ENCODE assay signal across 1 cellular context in the genomic region with DNA sequence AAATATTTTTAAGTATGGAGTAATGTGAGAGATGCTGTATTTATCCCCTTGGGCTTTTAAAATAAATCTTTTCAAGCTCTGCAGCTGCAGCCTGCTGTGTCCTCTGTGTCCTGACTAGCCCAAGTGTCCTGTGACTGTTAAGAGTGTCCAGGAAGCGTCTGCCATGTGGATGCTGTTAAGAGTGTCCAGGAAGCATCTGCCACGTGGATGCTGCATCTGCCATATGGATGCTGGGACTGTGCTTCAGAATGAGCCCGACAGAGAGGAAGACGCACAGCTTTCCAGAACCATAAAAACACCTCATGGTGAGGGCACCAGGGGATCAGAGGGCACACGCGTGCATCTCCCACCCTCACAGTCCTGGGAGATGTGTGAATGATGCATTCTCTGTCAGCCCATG.
TF ChIP-seq lines count a peak whose summit lies in the region.

No MANE protein-coding gene starts in this region.

TF ChIP-seq in SK-N-SH treated with all-trans-retinoic acid at 6 μM for 48 hours, 23 proteins besides CTCF, POLR2A, EP300 and RAD21 (continued from another document):
- TF ChIP-seq, protein P1, sequence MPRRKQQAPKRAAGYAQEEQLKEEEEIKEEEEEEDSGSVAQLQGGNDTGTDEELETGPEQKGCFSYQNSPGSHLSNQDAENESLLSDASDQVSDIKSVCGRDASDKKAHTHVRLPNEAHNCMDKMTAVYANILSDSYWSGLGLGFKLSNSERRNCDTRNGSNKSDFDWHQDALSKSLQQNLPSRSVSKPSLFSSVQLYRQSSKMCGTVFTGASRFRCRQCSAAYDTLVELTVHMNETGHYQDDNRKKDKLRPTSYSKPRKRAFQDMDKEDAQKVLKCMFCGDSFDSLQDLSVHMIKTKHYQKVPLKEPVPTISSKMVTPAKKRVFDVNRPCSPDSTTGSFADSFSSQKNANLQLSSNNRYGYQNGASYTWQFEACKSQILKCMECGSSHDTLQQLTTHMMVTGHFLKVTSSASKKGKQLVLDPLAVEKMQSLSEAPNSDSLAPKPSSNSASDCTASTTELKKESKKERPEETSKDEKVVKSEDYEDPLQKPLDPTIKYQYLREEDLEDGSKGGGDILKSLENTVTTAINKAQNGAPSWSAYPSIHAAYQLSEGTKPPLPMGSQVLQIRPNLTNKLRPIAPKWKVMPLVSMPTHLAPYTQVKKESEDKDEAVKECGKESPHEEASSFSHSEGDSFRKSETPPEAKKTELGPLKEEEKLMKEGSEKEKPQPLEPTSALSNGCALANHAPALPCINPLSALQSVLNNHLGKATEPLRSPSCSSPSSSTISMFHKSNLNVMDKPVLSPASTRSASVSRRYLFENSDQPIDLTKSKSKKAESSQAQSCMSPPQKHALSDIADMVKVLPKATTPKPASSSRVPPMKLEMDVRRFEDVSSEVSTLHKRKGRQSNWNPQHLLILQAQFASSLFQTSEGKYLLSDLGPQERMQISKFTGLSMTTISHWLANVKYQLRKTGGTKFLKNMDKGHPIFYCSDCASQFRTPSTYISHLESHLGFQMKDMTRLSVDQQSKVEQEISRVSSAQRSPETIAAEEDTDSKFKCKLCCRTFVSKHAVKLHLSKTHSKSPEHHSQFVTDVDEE (CRISPR knock-in tag; IDR thresholded peaks at IDR 0.05): no peak
- TF ChIP-seq ZNF565 (CRISPR knock-in tag; conservative IDR thresholded peaks at IDR 0.05; ENCODE audit: low read depth) (no peak), ZFP30 (CRISPR knock-in tag; IDR thresholded peaks at IDR 0.05) (no peak), TOX (CRISPR knock-in tag; IDR thresholded peaks at IDR 0.05; ENCODE audit: borderline replicate concordance) (no peak), BACH2 (CRISPR knock-in tag; IDR thresholded peaks at IDR 0.05; ENCODE audit: borderline replicate concordance) (no peak)
